Comparison of ENCODE assay signal across 8 cellular contexts in genomic region chr7:117124585-117125220, GRCh38.
DNase-seq lines count a peak whose midpoint lies in the region; ATAC-seq and TF ChIP-seq lines count a peak whose summit lies in the region.

No MANE protein-coding gene starts in this region.

- H3K27ac ChIP-seq in smooth muscle cell (ENCODE audit: low read depth), result peak overlapping the region; percentile 91

- H3K27me3 ChIP-seq in smooth muscle cell (ENCODE audit: low read depth), result no peaks in the 10 kb centered on the region

- ATAC-seq in HG02938 (IDR thresholded peaks at IDR 0.05; ENCODE audit: unreplicated experiment), result peak; percentile 83

- no peak overlapping the region for H3K4me3 ChIP-seq in foreskin fibroblast (ENCODE audit: low read depth in 1 of 2, low read length in 2 of 2)
- H3K4me3 ChIP-seq in smooth muscle cell, result no peak overlapping the region

- no peak overlapping the region for H2AFZ ChIP-seq in smooth muscle cell (ENCODE audit: low read depth)

- peaks cover 4% of the 10 kb centered on the region for H3K79me2 ChIP-seq in smooth muscle cell (ENCODE audit: low read depth)

- H3K36me3 ChIP-seq in smooth muscle cell (ENCODE audit: low read depth), result no peaks in the 10 kb centered on the region

- no peaks in the 10 kb centered on the region for H4K20me1 ChIP-seq in smooth muscle cell (ENCODE audit: low read depth)

- 17% methylated on average over 4 of the region's 4 CpGs for WGBS in smooth muscle cell (ENCODE audit: low lambda C conversion rate)

- peak overlapping the region; percentile 74 for H3K4me2 ChIP-seq in smooth muscle cell

- TF ChIP-seq CTCF in foreskin fibroblast (IDR thresholded peaks at IDR 0.05; ENCODE audit: low read depth, low read length) (no peak), smooth muscle cell (IDR thresholded peaks at IDR 0.05; ENCODE audit: borderline replicate concordance, insufficient read depth, poor library complexity, severe bottlenecking) (no peak)

- peak; percentile 72 for DNase-seq in activated naive CD4-positive, alpha-beta T cell treated with Interleukin-2 at 50 U/mL for 16 hours
- no peak for DNase-seq in activated naive CD4-positive, alpha-beta T cell (lab: John Stamatoyannopoulos, UW)
- DNase-seq in NCI-H2196 treated with DMSO at 0.1 percent for 48 hours (lab: John Stamatoyannopoulos, UW; ENCODE audit: unreplicated experiment), result peak; percentile 70
- peak; percentile 35 for DNase-seq in activated CD8-positive, alpha-beta memory T cell treated with anti-CD3 and anti-CD28 coated beads, Interleukin-2, amount 50 U/mL, for 24 hours (ENCODE audit: extremely low read depth)
- peak; percentile 98 to 99 for DNase-seq in foreskin fibroblast
- peak; percentile 15 for DNase-seq in smooth muscle cell (lab: John Stamatoyannopoulos, UW; ENCODE audit: unreplicated experiment)
- no peak for DNase-seq in NCI-H524 (lab: John Stamatoyannopoulos, UW)

- peaks cover 7% of the 10 kb centered on the region for H3F3A ChIP-seq in smooth muscle cell (ENCODE audit: low read depth)

- H3K9me3 ChIP-seq in smooth muscle cell (replicated peaks; ENCODE audit: low read depth), result no peaks in the 10 kb centered on the region

- peak overlapping the region; percentile 61 for H3K9ac ChIP-seq in smooth muscle cell (ENCODE audit: low read depth)

- peaks cover 34% of the 10 kb centered on the region for H3K4me1 ChIP-seq in smooth muscle cell (ENCODE audit: low read depth)

Comparison
In these comparisons a context has a peak if more than half of its experiments do, and no peak if none do; other contexts are left out.
1. DNase-seq: peak in activated naive CD4-positive, alpha-beta T cell treated with Interleukin-2 at 50 U/mL for 16 hours (single experiment), NCI-H2196 treated with DMSO at 0.1 percent for 48 hours (single experiment), activated CD8-positive, alpha-beta memory T cell treated with anti-CD3 and anti-CD28 coated beads, Interleukin-2, amount 50 U/mL, for 24 hours (single experiment), foreskin fibroblast (2 of 2) and smooth muscle cell (single experiment); none in activated naive CD4-positive, alpha-beta T cell (0 of 4) and NCI-H524 (0 of 2).